In the genomic region with DNA sequence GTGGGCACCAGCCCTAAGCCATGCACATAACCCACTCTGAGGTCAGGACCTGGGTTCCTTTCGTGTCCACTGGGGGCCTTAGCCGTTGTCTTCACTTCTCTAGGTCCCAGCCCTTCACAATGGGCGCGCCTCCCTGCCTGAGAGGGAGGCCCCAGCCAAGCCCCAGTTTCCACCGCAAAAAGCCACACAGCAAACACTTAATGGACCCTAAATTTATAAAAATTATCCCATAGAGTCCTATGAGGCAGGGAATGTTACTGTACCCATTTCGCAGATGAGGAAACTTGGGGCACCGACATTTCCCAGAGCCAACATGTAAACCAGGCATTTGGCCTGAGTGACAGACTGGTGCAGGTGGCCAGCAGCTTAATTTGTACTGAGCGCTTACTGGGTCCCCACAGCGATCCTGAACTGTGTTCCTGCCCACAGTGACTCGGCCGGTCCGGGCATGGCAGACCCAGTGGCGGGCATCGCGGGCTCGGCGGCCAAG, we compare ENCODE assay signal across 1 cellular context.
TF ChIP-seq lines count a peak whose summit lies in the region.

No MANE protein-coding gene starts in this region.

TF ChIP-seq in H1, 55 proteins besides CTCF, POLR2A, EP300 and RAD21:
- TF ChIP-seq KDM1A (IDR thresholded peaks at IDR 0.05; ENCODE audit: borderline replicate concordance, low read length) (0 out of 2 replicates have a peak, but pooled peaks have one; percentile 3), YY1 (IDR thresholded peaks at IDR 0.05; ENCODE audit: low read depth, low read length) (no peak)
